ENCODE assay signal across 1 cellular context in genomic region chr1:173356211-173356762, GRCh38.
TF ChIP-seq lines count a peak whose summit lies in the region.

No MANE protein-coding gene starts in this region.

TF ChIP-seq in GM23338, 12 proteins besides CTCF, POLR2A, EP300 and RAD21 (continued from another document):
- no peak for TF ChIP-seq ZNF462 (CRISPR knock-in tag; IDR thresholded peaks at IDR 0.05)
- no peak for TF ChIP-seq ETS1 (IDR thresholded peaks at IDR 0.05)
